18 cellular contexts compared by ENCODE assay signal in genomic region chr12:101019193-101019592, GRCh38.
DNase-seq lines count a peak whose midpoint lies in the region; ATAC-seq and TF ChIP-seq lines count a peak whose summit lies in the region.
"Had no signal": no experiment of that assay in that cellular context is flagged by ENCODE, and none has a peak within 500 bp of the region (broad histone marks: within the 10 kb centered on the region; RNA-seq: fewer than 3 reads in every experiment).

No MANE protein-coding gene starts in this region.

- H3K27me3 ChIP-seq in PC-9 (ENCODE audit: insufficient read depth, low read depth) = no peaks in the 10 kb centered on the region
- no peaks in the 10 kb centered on the region for H3K27me3 ChIP-seq in foreskin keratinocyte
- H3K27me3 ChIP-seq in A673 (replicated peaks; ENCODE audit: insufficient read depth, low read depth, low read length, poor library complexity) = no peaks in the 10 kb centered on the region
- H3K27me3 ChIP-seq: BLaER1, MG63 had no signal

- H3K4me2 ChIP-seq in PC-9 = peak overlapping the region; percentile 29; the same call in 1 of the 2 replicates
- H3K4me2 ChIP-seq: BLaER1 had no signal

- H3K27ac ChIP-seq in PC-9 = peak overlapping the region; percentile 76
- H3K27ac ChIP-seq in foreskin keratinocyte = peak overlapping the region; percentile 78
- no peak overlapping the region for H3K27ac ChIP-seq in A673 (ENCODE audit: low read depth, low read length, poor library complexity, severe bottlenecking)
- H3K27ac ChIP-seq: BLaER1, HL-60 had no signal

- no peak overlapping the region for H2AFZ ChIP-seq in PC-9

- peaks cover 15% of the 10 kb centered on the region for H3F3A ChIP-seq in PC-9 (ENCODE audit: insufficient read depth, low read depth)

- CTCF ChIA-PET in Calu3 (lab: Charles Lee) (interaction anchor here (0.9 to 1.4 kb wide), 3 partner anchors 14 to 258 kb away, joined by 3 to 4 read pairs (median 3); no protein-coding TSS in a partner anchor), PC-9 (lab: Charles Lee) (no interaction called here), A673 (lab: Charles Lee) (no interaction called here)

- H3K9me3 Mint-ChIP-seq in Calu3 (ENCODE audit: low read depth, unreplicated experiment) (peaks cover 14% of the 10 kb centered on the region), mesothelial cell of epicardium (peaks cover 8% of the 10 kb centered on the region)

- no TSS peak for BruUV-seq in Calu3 (replicated peaks; lab: Mats Ljungman, UMichigan)
- BruUV-seq in PC-9 (replicated peaks; lab: Mats Ljungman, UMichigan) = no TSS peak
- BruUV-seq in A673 (replicated peaks; lab: Mats Ljungman, UMichigan) = no TSS peak

- no peak overlapping the region for H3K4me3 ChIP-seq in PC-9
- no peak overlapping the region for H3K4me3 ChIP-seq in A673 (ENCODE audit: low read depth, low read length, poor library complexity, severe bottlenecking)
- H3K4me3 ChIP-seq: BLaER1, MG63 had no signal

- intact Hi-C loops in Calu3 (cut with micrococcal nuclease; ENCODE audit: unreplicated experiment) = loop anchor here (2.0 to 5.0 kb wide), 2 partner anchors 30 to 33 kb away; no protein-coding TSS in a partner anchor
- intact Hi-C loops in PC-9 (cut with micrococcal nuclease; ENCODE audit: unreplicated experiment) = no loop called here
- intact Hi-C loops in A673 (cut with micrococcal nuclease; ENCODE audit: unreplicated experiment) = no loop called here

- H4K20me1 ChIP-seq in PC-9 (ENCODE audit: insufficient read depth) = no peaks in the 10 kb centered on the region
- H4K20me1 ChIP-seq: BLaER1 had no signal

- no peaks in the 10 kb centered on the region; the same call in 1 of the 2 replicates for H3K9me3 ChIP-seq in PC-9 (ENCODE audit: insufficient read depth, low read depth)
- H3K9me3 ChIP-seq in A673 (ENCODE audit: low read depth, low read length, poor library complexity, severe bottlenecking) = no peaks in the 10 kb centered on the region

- H3K36me3 Mint-ChIP-seq in Calu3 (ENCODE audit: insufficient read depth, unreplicated experiment) = peaks cover 18% of the 10 kb centered on the region
- peaks cover 4% of the 10 kb centered on the region for H3K36me3 Mint-ChIP-seq in mesothelial cell of epicardium
- H3K36me3 Mint-ChIP-seq: CD8-positive, alpha-beta T cell had no signal

- DNase-seq in Calu3 (no peak), PC-9 (no peak), foreskin keratinocyte (no peak), mesothelial cell of epicardium (ENCODE audit: low spot score in 2 of 2, unreplicated experiment in 2 of 2) (no peak), inferior parietal cortex (ENCODE audit: extremely low spot score) (no peak), A673 (ENCODE audit: low spot score) (no peak), NCI-H1417 treated with DMSO at 0.1 percent for 48 hours (lab: John Stamatoyannopoulos, UW) (no peak), NCI-H2171 (lab: John Stamatoyannopoulos, UW) (no peak)
- DNase-seq: CD8-positive, alpha-beta T cell; DMS79; Karpas-422; NCI-H1092; NCI-H510A treated with DMSO at 0.1 percent for 48 hours; NCI-H774; SIG-M5 had no signal

- TF ChIP-seq CTCF in Calu3 (IDR thresholded peaks at IDR 0.05; ENCODE audit: unreplicated experiment) = no peak
- TF ChIP-seq CTCF in PC-9 (conservative IDR thresholded peaks at IDR 0.05) = no peak
- TF ChIP-seq CTCF in foreskin keratinocyte (conservative IDR thresholded peaks at IDR 0.05) = no peak
- TF ChIP-seq CTCF in mesothelial cell of epicardium (IDR thresholded peaks at IDR 0.05; ENCODE audit: unreplicated experiment) = no peak
- TF ChIP-seq CTCF in A673 (conservative IDR thresholded peaks at IDR 0.05; ENCODE audit: low read depth, low read length) = no peak

- no peaks in the 10 kb centered on the region for H3K36me3 ChIP-seq in PC-9 (ENCODE audit: low read depth)
- no peaks in the 10 kb centered on the region for H3K36me3 ChIP-seq in A673 (ENCODE audit: insufficient read depth, low read length, poor library complexity, severe bottlenecking)
- H3K36me3 ChIP-seq: BLaER1, MG63 had no signal

- no peak overlapping the region for H3K4me3 Mint-ChIP-seq in Calu3 (ENCODE audit: low read depth, unreplicated experiment)
- H3K4me3 Mint-ChIP-seq in mesothelial cell of epicardium = no peak overlapping the region
- H3K4me3 Mint-ChIP-seq: CD8-positive, alpha-beta T cell had no signal

- peak overlapping the region; percentile 99 for H3K27ac Mint-ChIP-seq in Calu3 (ENCODE audit: unreplicated experiment)
- H3K27ac Mint-ChIP-seq in mesothelial cell of epicardium = peak overlapping the region; percentile 90
- H3K27ac Mint-ChIP-seq: CD8-positive, alpha-beta T cell had no signal

- POLR2A ChIA-PET in PC-9 (lab: Charles Lee; ENCODE audit: unreplicated experiment) = no interaction called here
- POLR2A ChIA-PET in A673 (lab: Charles Lee; ENCODE audit: low non-redundant PET) = no interaction called here

- ATAC-seq in foreskin keratinocyte = no peak
- ATAC-seq: CD8-positive, alpha-beta T cell had no signal

- H3K4me1 ChIP-seq in PC-9 (replicated peaks; ENCODE audit: insufficient read depth) = peaks cover 40% of the 10 kb centered on the region
- H3K4me1 ChIP-seq in foreskin keratinocyte = peaks cover 44% of the 10 kb centered on the region
- H3K4me1 ChIP-seq in A673 (ENCODE audit: insufficient read depth, low read length, poor library complexity, severe bottlenecking) = peaks cover 7% of the 10 kb centered on the region
- H3K4me1 ChIP-seq: BLaER1 had no signal

- no peaks in the 10 kb centered on the region for H3K27me3 Mint-ChIP-seq in Calu3 (ENCODE audit: unreplicated experiment)
- H3K27me3 Mint-ChIP-seq in mesothelial cell of epicardium (ENCODE audit: low read depth) = no peaks in the 10 kb centered on the region

- H3K4me1 Mint-ChIP-seq in Calu3 (ENCODE audit: low read depth, unreplicated experiment) (peaks cover 54% of the 10 kb centered on the region), mesothelial cell of epicardium (peaks cover 12% of the 10 kb centered on the region)

- no peaks in the 10 kb centered on the region for H3K9me2 ChIP-seq in PC-9 (ENCODE audit: insufficient read depth)

- no peaks in the 10 kb centered on the region for H3K79me2 ChIP-seq in PC-9 (ENCODE audit: low read depth)
